In the genomic region with DNA sequence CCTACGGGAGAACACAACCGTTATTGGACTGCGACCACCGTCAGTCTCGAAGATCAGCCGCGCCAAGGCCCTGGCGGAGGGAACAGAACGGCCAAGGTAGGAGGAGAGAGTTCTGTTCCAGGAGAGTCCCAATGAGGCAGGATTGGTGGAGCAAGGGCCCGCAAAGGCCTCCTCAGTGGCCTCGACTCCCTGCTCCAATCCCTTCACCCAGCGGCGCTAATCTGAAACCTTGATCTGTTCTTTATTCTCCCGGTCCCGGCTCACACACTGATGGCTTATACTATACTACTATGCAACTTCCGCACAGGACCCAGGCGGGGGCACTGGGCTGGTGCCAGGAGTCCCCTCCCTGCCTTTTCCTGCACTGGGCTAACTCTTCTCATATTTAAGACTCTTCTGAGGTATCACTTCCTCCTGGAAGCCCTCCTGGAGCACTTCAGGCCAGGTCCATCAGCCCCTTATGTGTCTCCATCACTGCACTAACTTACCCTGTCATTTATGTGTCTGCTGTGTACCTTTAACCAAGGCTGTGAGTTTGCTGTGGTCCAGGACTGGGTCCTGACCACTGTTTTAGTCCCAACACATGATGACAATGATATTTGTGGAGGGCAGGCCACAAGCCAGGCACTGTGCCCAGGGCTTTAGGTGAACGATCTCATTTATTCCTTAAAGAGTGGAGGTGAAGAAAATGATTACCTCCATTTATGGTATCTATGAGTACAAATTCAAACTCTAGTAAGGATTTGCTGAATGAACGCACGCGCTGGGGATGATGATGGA, we compare ENCODE assay signal across 8 cellular contexts. TPM values are rescaled to one million over a fixed set of nuclear protein-coding genes. Genes with fewer than 3 reads are reported as not detected.
DNase-seq lines count a peak whose midpoint lies in the region; ATAC-seq lines count a peak whose summit lies in the region.

No MANE protein-coding gene starts in this region.

- H3K27me3 ChIP-seq in duodenal mucosa (ENCODE audit: control insufficient read depth in 1 of 2, insufficient read depth in 2 of 2, low read length in 2 of 2): no peaks in the 10 kb centered on the region

- H3K9ac ChIP-seq in duodenal mucosa (ENCODE audit: low read depth in 1 of 2, low read length in 2 of 2): peak overlapping the region in 1 of 2 donors; percentile 30

- peak; percentile 22 for ATAC-seq in GM18511 (IDR thresholded peaks at IDR 0.05; ENCODE audit: unreplicated experiment)
- peak; percentile 2 for ATAC-seq in HG03565 (IDR thresholded peaks at IDR 0.05; ENCODE audit: unreplicated experiment)
- ATAC-seq in GM18858 (IDR thresholded peaks at IDR 0.05; ENCODE audit: unreplicated experiment): no peak

- H3K9me3 ChIP-seq in duodenal mucosa (ENCODE audit: control insufficient read depth in 1 of 2, low read length in 2 of 2): no peaks in the 10 kb centered on the region

- peaks cover 0 to 5% of the 10 kb centered on the region in 2 donors for H3K36me3 ChIP-seq in duodenal mucosa (ENCODE audit: control insufficient read depth in 1 of 2, insufficient read depth in 2 of 2, low read length in 2 of 2)

- peak overlapping the region; percentile 38 to 52 for H3K4me3 ChIP-seq in duodenal mucosa (ENCODE audit: low read depth in 1 of 2, low read length in 2 of 2)

- peaks cover 42 to 64% of the 10 kb centered on the region in 2 donors for H3K4me1 ChIP-seq in duodenal mucosa (ENCODE audit: control insufficient read depth in 1 of 2, insufficient read depth in 2 of 2, low read length in 2 of 2)

- H3K27ac ChIP-seq in duodenal mucosa (ENCODE audit: low read depth, low read length): no peak overlapping the region

- intact Hi-C loops in posterior vena cava (cut with DNase I): no loop called here

- peak; percentile 67 for DNase-seq in posterior vena cava (ENCODE audit: low spot score)
- DNase-seq in NCI-H524 (lab: John Stamatoyannopoulos, UW): no peak
- no peak for DNase-seq in AG08395 (ENCODE audit: low spot score)
- DNase-seq in DMS79 treated with DMSO at 0.1 percent for 48 hours (lab: John Stamatoyannopoulos, UW): no peak

RNA-seq across cellular contexts. Expression of a gene that starts 6.9 kb away (rescaled TPM):
- 10 to 100 TPM; 16.9 to 18.3 TPM for total RNA-seq in posterior vena cava

RNA-seq across cellular contexts. Expression of a gene that starts 12.9 kb away (rescaled TPM):
- total RNA-seq in posterior vena cava: under 1 TPM; 0.05 to 0.32 TPM

RNA-seq across cellular contexts. Expression of a gene that starts 43.2 kb away (rescaled TPM):
- 10 to 100 TPM; 29.2 to 31.1 TPM for total RNA-seq in posterior vena cava
